Comparison of ENCODE assay signal across 8 cellular contexts in genomic region chr6:133040025-133040838, GRCh38.
DNase-seq lines count a peak whose midpoint lies in the region; ATAC-seq and TF ChIP-seq lines count a peak whose summit lies in the region.

No MANE protein-coding gene starts in this region.

- H3K27me3 ChIP-seq in left lung (no peaks in the 10 kb centered on the region), aorta (ENCODE audit: control insufficient read depth in 1 of 2, insufficient read depth in 2 of 2, low read length in 1 of 2) (no peaks in the 10 kb centered on the region)

- intact Hi-C loops in left lung (cut with DNase I) (no loop called here), aorta (cut with DNase I) (no loop called here)

- H3K27ac ChIP-seq in C4-2B (no peak overlapping the region), left lung (no peak overlapping the region), aorta (ENCODE audit: low read depth in 1 of 2, low read length in 2 of 2) (no peak overlapping the region)

- ATAC-seq in left lung: peak; percentile 13
- no peak for ATAC-seq in aorta (ENCODE audit: low FRiP score)
- ATAC-seq in HG02763 (IDR thresholded peaks at IDR 0.05; ENCODE audit: unreplicated experiment): no peak
- ATAC-seq in GM18519 (IDR thresholded peaks at IDR 0.05; ENCODE audit: low FRiP score, unreplicated experiment): no peak

- 54 to 63% methylated on average over 3 of the region's 3 CpGs for WGBS in aorta, 2 donors

- H3K4me3 ChIP-seq in HFF-Myc (replicated peaks; ENCODE audit: low read depth, low read length) (no peak overlapping the region), WI38 (ENCODE audit: low read depth, low read length) (no peak overlapping the region), left lung (no peak overlapping the region), aorta (ENCODE audit: low read length in 2 of 2) (no peak overlapping the region)

- no peak for DNase-seq in HFF-Myc (ENCODE audit: extremely low read depth, low read depth)
- DNase-seq in left lung: no peak
- DNase-seq in aorta: no peak
- DNase-seq in activated CD4-positive, CD25-positive, alpha-beta regulatory T cell (lab: John Stamatoyannopoulos, UW): no peak

- H3K9me3 ChIP-seq in left lung: no peaks in the 10 kb centered on the region
- peaks cover 2% of the 10 kb centered on the region for H3K9me3 ChIP-seq in aorta (ENCODE audit: control insufficient read depth, low read length)

- H3K4me1 ChIP-seq in left lung (no peaks in the 10 kb centered on the region), aorta (ENCODE audit: control insufficient read depth in 1 of 2, insufficient read depth in 2 of 2, low read length in 2 of 2) (no peaks in the 10 kb centered on the region)

- H3K36me3 ChIP-seq in left lung (no peaks in the 10 kb centered on the region), aorta (ENCODE audit: control insufficient read depth in 1 of 2, insufficient read depth in 2 of 2, low read length in 1 of 2) (no peaks in the 10 kb centered on the region)

- peak; percentile 75 for TF ChIP-seq CTCF in C4-2B (conservative IDR thresholded peaks at IDR 0.05)
- TF ChIP-seq CTCF in HFF-Myc (IDR thresholded peaks at IDR 0.05; ENCODE audit: low read depth, low read length, missing control alignments): peak; percentile 40
- peak; percentile 40; the same call in 1 of the 2 replicates for TF ChIP-seq CTCF in WI38 (IDR thresholded peaks at IDR 0.05; ENCODE audit: low read depth, low read length)
- peak; percentile 15 to 19 for TF ChIP-seq CTCF in left lung (IDR thresholded peaks at IDR 0.05)

Comparison
In these comparisons a context has a peak if more than half of its experiments do, and no peak if none do; other contexts are left out.
1. CTCF ChIP-seq: peak in every context shown above with its lines; median percentile 75 in C4-2B; 40 in HFF-Myc; 40 in WI38; 17 in left lung.